ENCODE assay signal across 8 cellular contexts in the genomic region with DNA sequence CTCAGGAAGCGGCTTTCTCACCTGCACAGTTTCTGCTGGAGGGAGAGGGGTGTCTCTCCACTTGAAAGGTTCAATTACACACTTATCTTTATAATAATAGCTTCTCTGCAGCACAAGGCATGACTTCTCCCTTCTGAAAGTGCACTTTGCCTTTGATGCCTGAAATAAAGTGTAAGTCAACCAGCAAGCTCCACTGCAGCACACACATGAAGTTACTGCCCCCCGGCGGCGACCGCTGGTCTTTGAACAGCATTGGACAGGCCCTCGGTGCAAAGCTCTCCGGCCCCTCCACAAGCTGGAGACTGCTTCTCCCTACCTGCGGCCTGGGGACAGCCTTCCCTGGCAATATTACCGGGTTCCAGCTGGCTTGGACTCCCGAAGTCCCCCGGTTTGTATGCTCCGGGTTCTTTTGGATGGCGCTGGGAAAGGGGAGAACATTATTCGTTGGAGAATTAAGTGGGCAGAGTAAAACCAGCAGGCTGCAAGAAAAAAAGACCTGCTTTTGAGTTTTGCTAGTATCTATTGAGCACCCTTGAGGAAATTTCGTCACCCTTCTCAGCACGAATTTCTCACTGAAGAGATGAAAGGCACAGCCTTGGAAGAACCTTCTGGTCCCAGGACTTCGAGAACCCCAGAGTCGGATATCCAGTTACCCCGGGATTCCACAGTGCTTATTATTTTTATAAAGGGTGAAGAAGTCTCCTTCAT. TPM values are rescaled to one million over a fixed set of nuclear protein-coding genes. Genes with fewer than 3 reads are reported as not detected.
DNase-seq lines count a peak whose midpoint lies in the region; ATAC-seq and TF ChIP-seq lines count a peak whose summit lies in the region.

No MANE protein-coding gene starts in this region.

- H3K27me3 ChIP-seq in Loucy (ENCODE audit: insufficient read depth, low read length, poor library complexity, severe bottlenecking) = no peaks in the 10 kb centered on the region
- no peaks in the 10 kb centered on the region for H3K27me3 ChIP-seq in thoracic aorta (replicated peaks; ENCODE audit: insufficient read depth)

- H3K27ac ChIP-seq in RWPE1 (no peak overlapping the region), thoracic aorta (no peak overlapping the region)

- in situ Hi-C loops in GM13977 (cut with MboI; ENCODE audit: low pct_unique_long_range_greater_than_20kb, low sequenced_read_pairs, unreplicated experiment) = loop anchor here (25.0 kb wide), 1 partner anchor 691 kb away; a partner anchor contains a TSS

- H3K36me3 ChIP-seq in Loucy (ENCODE audit: insufficient read depth, low read length) (no peaks in the 10 kb centered on the region), thoracic aorta (no peaks in the 10 kb centered on the region)

- H3K4me2 ChIP-seq in Loucy (ENCODE audit: low read depth, low read length, poor library complexity, severe bottlenecking) = no peak overlapping the region

- POLR2A ChIA-PET in RWPE1 (lab: Yijun Ruan, JAX; ENCODE audit: low non-redundant PET) = no interaction called here

- no peak overlapping the region for H2AFZ ChIP-seq in Loucy (ENCODE audit: low read length)

- H3F3A ChIP-seq in Loucy (ENCODE audit: low read depth) = no peaks in the 10 kb centered on the region

- ATAC-seq in omental fat pad (ENCODE audit: low FRiP score) (peak; percentile 70), thoracic aorta (ENCODE audit: insufficient number of reproducible peaks, low FRiP score, low read depth) (no peak), HG03565 (IDR thresholded peaks at IDR 0.05; ENCODE audit: unreplicated experiment) (no peak)

- CTCF ChIA-PET in RWPE1 (lab: Yijun Ruan, JAX) = interaction anchor here (0.6 to 1.5 kb wide), 22 partner anchors 9 to 763 kb away, joined by 3 to 12 read pairs (median 4); no protein-coding TSS in a partner anchor

- no peak overlapping the region for H3K4me3 ChIP-seq in Loucy (ENCODE audit: low read length, poor library complexity, severe bottlenecking)
- no peak overlapping the region for H3K4me3 ChIP-seq in thoracic aorta

- DNase-seq in GM13977 (ENCODE audit: low spot score) = peak; percentile 70
- peak; percentile 49 for DNase-seq in RWPE1 (ENCODE audit: low spot score)
- peak; percentile 82 for DNase-seq in activated effector memory CD4-positive, alpha-beta T cell treated with anti-CD3 and anti-CD28 coated beads, Interleukin-2, amount 50 U/mL, for 16 hours
- peak; percentile 62 for DNase-seq in foreskin melanocyte
- peak; percentile 76 for DNase-seq in omental fat pad (ENCODE audit: low spot score)
- peak; percentile 35 for DNase-seq in thoracic aorta (ENCODE audit: low spot score)

- H3K9me3 ChIP-seq in Loucy (ENCODE audit: insufficient read depth, low read depth, low read length) (no peaks in the 10 kb centered on the region), thoracic aorta (no peaks in the 10 kb centered on the region)

- no peak overlapping the region for H3K9ac ChIP-seq in Loucy (ENCODE audit: low read depth, low read length, poor library complexity, severe bottlenecking)

- no peaks in the 10 kb centered on the region for H3K4me1 ChIP-seq in Loucy (ENCODE audit: insufficient read depth, low read length, poor library complexity, severe bottlenecking)
- H3K4me1 ChIP-seq in thoracic aorta (ENCODE audit: control insufficient read depth in 1 of 2, low read depth in 2 of 2) = peaks cover 0 to 6% of the 10 kb centered on the region in 2 donors

- H3K79me2 ChIP-seq in Loucy (ENCODE audit: insufficient read depth, low read length) = peaks cover 4% of the 10 kb centered on the region

- TF ChIP-seq CTCF in GM13977 (IDR thresholded peaks at IDR 0.05; ENCODE audit: extremely low read depth, insufficient read depth, missing control alignments) = peak; percentile 88
- TF ChIP-seq CTCF in Loucy (conservative IDR thresholded peaks at IDR 0.05; ENCODE audit: low read length) = peak; percentile 69
- TF ChIP-seq CTCF in RWPE1 (conservative IDR thresholded peaks at IDR 0.05; ENCODE audit: low read depth) = peak; percentile 70
- TF ChIP-seq CTCF in omental fat pad (IDR thresholded peaks at IDR 0.05) = no peak
- peak; percentile 75 for TF ChIP-seq CTCF in thoracic aorta (IDR thresholded peaks at IDR 0.05)

- H4K20me1 ChIP-seq in Loucy (ENCODE audit: insufficient read depth, low read length, poor library complexity, severe bottlenecking) = no peaks in the 10 kb centered on the region

- no peaks in the 10 kb centered on the region for H3K9me2 ChIP-seq in Loucy (replicated peaks; ENCODE audit: low read depth, low read length)

RNA-seq across cellular contexts. Expression of a gene that starts 11.8 kb away (rescaled TPM):
- total RNA-seq in omental fat pad (10 to 100 TPM; 62.6 to 73.5 (median 68.7) TPM), thoracic aorta (10 to 100 TPM; 39.3 to 45.2 TPM)

Comparison
In these comparisons a context has a peak if more than half of its experiments do, and no peak if none do; other contexts are left out.
1. CTCF ChIP-seq: peak in GM13977 (single experiment), Loucy (single experiment), RWPE1 (single experiment) and thoracic aorta (single experiment); none in omental fat pad (0 of 3).
2. Peak in every context shown above with its lines, with median percentiles within 50 percentile points of each other: DNase-seq.